ENCODE assay signal across 15 cellular contexts in genomic region chr10:102334106-102334505, GRCh38.
DNase-seq lines count a peak whose midpoint lies in the region; ATAC-seq and TF ChIP-seq lines count a peak whose summit lies in the region.
"Had no signal": no experiment of that assay in that cellular context is flagged by ENCODE, and none has a peak within 500 bp of the region (broad histone marks: within the 10 kb centered on the region; RNA-seq: fewer than 3 reads in every experiment).

No MANE protein-coding gene starts in this region.

- H3K9me3 Mint-ChIP-seq in Caco-2 (ENCODE audit: unreplicated experiment): no peaks in the 10 kb centered on the region
- no peaks in the 10 kb centered on the region for H3K9me3 Mint-ChIP-seq in osteocyte (ENCODE audit: unreplicated experiment)
- H3K9me3 Mint-ChIP-seq: activated naive CD4-positive, alpha-beta T cell treated with anti-CD3 and anti-CD28 coated beads, Interleukin-2, amount 10 ng/mL, durations not matched to agents 7 days and 5 days had no signal

- BruUV-seq in Caco-2 (replicated peaks; lab: Mats Ljungman, UMichigan): no TSS peak

- no peak overlapping the region for H3K4me3 ChIP-seq in Caco-2 (ENCODE audit: low read depth, low read length)
- H3K4me3 ChIP-seq in left ventricle myocardium inferior: no peak overlapping the region
- H3K4me3 ChIP-seq: K562 had no signal

- peaks cover 7% of the 10 kb centered on the region for H3K4me1 Mint-ChIP-seq in Caco-2 (ENCODE audit: low read depth, unreplicated experiment)
- peaks cover 11% of the 10 kb centered on the region for H3K4me1 Mint-ChIP-seq in osteocyte (ENCODE audit: unreplicated experiment)
- H3K4me1 Mint-ChIP-seq: activated naive CD4-positive, alpha-beta T cell treated with anti-CD3 and anti-CD28 coated beads, Interleukin-2, amount 10 ng/mL, durations not matched to agents 7 days and 5 days had no signal

- TF ChIP-seq CTCF in Caco-2 (IDR thresholded peaks at IDR 0.05; ENCODE audit: insufficient read depth in 1 of 2, low read depth in 1 of 2, low read length in 1 of 2, severe bottlenecking in 1 of 2, unreplicated experiment in 1 of 2) (no peak), left ventricle myocardium inferior (IDR thresholded peaks at IDR 0.05; ENCODE audit: borderline replicate concordance) (no peak), osteocyte (IDR thresholded peaks at IDR 0.05) (no peak), GM10266 (IDR thresholded peaks at IDR 0.05; ENCODE audit: control insufficient read depth, insufficient read depth, low read depth, missing control alignments) (no peak)

- POLR2A ChIA-PET in Caco-2 (lab: Charles Lee): no interaction called here

- peak; percentile 37 to 41 for DNase-seq in Caco-2
- DNase-seq in astrocyte of the hippocampus (ENCODE audit: low read depth, low spot score): peak; percentile 89
- peak; percentile 51 for DNase-seq in left ventricle myocardium inferior
- no peak for DNase-seq in osteocyte (ENCODE audit: extremely low spot score, unreplicated experiment)
- DNase-seq in EL: no peak
- no peak for DNase-seq in GM10266 (ENCODE audit: extremely low spot score)
- no peak for DNase-seq in central memory CD4-positive, alpha-beta T cell
- DNase-seq: activated naive CD4-positive, alpha-beta T cell treated with anti-CD3 and anti-CD28 coated beads, Interleukin-2, amount 10 ng/mL, durations not matched to agents 7 days and 5 days; dermis blood vessel endothelial cell; kidney; NCI-H1417; NCI-H526 had no signal

- no peaks in the 10 kb centered on the region for H3K27me3 ChIP-seq in Caco-2 (replicated peaks; ENCODE audit: control insufficient read depth, insufficient read depth, low read length)
- H3K27me3 ChIP-seq in left ventricle myocardium inferior (ENCODE audit: low read depth): no peaks in the 10 kb centered on the region
- H3K27me3 ChIP-seq: neutrophil had no signal

- CTCF ChIA-PET in Caco-2 (lab: Charles Lee): interaction anchor here (0.7 to 1.8 kb wide), 3 partner anchors 13 to 104 kb away, joined by 3 to 6 read pairs (median 5); no protein-coding TSS in a partner anchor

- H3K27me3 Mint-ChIP-seq in Caco-2 (ENCODE audit: insufficient read depth, unreplicated experiment) (no peaks in the 10 kb centered on the region), osteocyte (ENCODE audit: unreplicated experiment) (no peaks in the 10 kb centered on the region)
- H3K27me3 Mint-ChIP-seq: activated naive CD4-positive, alpha-beta T cell treated with anti-CD3 and anti-CD28 coated beads, Interleukin-2, amount 10 ng/mL, durations not matched to agents 7 days and 5 days had no signal

- H3K4me3 Mint-ChIP-seq in Caco-2 (ENCODE audit: unreplicated experiment): no peak overlapping the region
- no peak overlapping the region for H3K4me3 Mint-ChIP-seq in osteocyte (ENCODE audit: unreplicated experiment)
- H3K4me3 Mint-ChIP-seq: activated naive CD4-positive, alpha-beta T cell treated with anti-CD3 and anti-CD28 coated beads, Interleukin-2, amount 10 ng/mL, durations not matched to agents 7 days and 5 days had no signal

- intact Hi-C loops in Caco-2 (cut with micrococcal nuclease; ENCODE audit: unreplicated experiment): no loop called here
- intact Hi-C loops in left ventricle myocardium inferior (cut with micrococcal nuclease): no loop called here

- peak overlapping the region; percentile 86 for H3K27ac ChIP-seq in left ventricle myocardium inferior (replicated peaks)
- H3K27ac ChIP-seq: neutrophil had no signal

- H3K9me3 ChIP-seq in Caco-2 (no peaks in the 10 kb centered on the region), left ventricle myocardium inferior (replicated peaks) (no peaks in the 10 kb centered on the region)
- H3K9me3 ChIP-seq: neutrophil had no signal

- H3K36me3 Mint-ChIP-seq in Caco-2 (ENCODE audit: insufficient read depth, unreplicated experiment): peaks cover 32% of the 10 kb centered on the region
- H3K36me3 Mint-ChIP-seq in osteocyte (ENCODE audit: unreplicated experiment): peaks cover 13% of the 10 kb centered on the region

- no peak for ATAC-seq in GM18858 (IDR thresholded peaks at IDR 0.05; ENCODE audit: unreplicated experiment)
- ATAC-seq: K562 had no signal

- H3K27ac Mint-ChIP-seq in Caco-2 (ENCODE audit: unreplicated experiment) (no peak overlapping the region), osteocyte (ENCODE audit: unreplicated experiment) (peak overlapping the region; percentile 40)
- H3K27ac Mint-ChIP-seq: activated naive CD4-positive, alpha-beta T cell treated with anti-CD3 and anti-CD28 coated beads, Interleukin-2, amount 10 ng/mL, durations not matched to agents 7 days and 5 days had no signal

- no peaks in the 10 kb centered on the region for H3K36me3 ChIP-seq in Caco-2 (ENCODE audit: control insufficient read depth, insufficient read depth, low read length)
- peaks cover 7% of the 10 kb centered on the region for H3K36me3 ChIP-seq in left ventricle myocardium inferior

- H3K4me1 ChIP-seq in Caco-2 (no peaks in the 10 kb centered on the region), left ventricle myocardium inferior (peaks cover 70% of the 10 kb centered on the region)

Comparison
In these comparisons a context has a peak if more than half of its experiments do, and no peak if none do; other contexts are left out.
1. DNase-seq: peak in Caco-2 (2 of 2), astrocyte of the hippocampus (single experiment) and left ventricle myocardium inferior (single experiment); none in osteocyte (single experiment), EL (single experiment), GM10266 (single experiment) and central memory CD4-positive, alpha-beta T cell (single experiment).